ENCODE assay signal across 8 cellular contexts in the genomic region with DNA sequence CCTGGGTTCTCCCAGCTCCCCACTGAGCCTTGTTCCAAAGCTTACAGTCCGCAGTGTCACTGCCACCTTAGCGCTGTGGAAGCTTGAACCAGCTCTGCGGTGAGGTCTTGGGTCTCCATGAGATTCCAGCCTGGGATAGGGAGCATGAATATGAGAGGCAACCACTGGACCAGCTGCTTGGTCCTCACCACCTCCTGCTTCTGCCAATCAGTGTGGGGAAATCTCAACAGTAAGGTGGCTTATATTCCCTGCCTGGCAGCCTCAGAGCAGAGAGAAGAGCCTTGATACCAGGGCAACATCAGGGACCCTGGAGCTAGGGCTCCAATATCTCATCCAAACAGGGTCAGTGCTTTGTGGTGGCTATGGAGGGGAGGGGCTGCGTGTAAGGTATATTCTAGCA. TPM values are rescaled to one million over a fixed set of nuclear protein-coding genes. Genes with fewer than 3 reads are reported as not detected.
DNase-seq lines count a peak whose midpoint lies in the region; FAIRE-seq and TF ChIP-seq lines count a peak whose summit lies in the region.

No MANE protein-coding gene starts in this region.

- WGBS in esophagus muscularis mucosa, result 26% methylated on average over 2 of the region's 4 CpGs

- H3K4me3 ChIP-seq in Peyer's patch, result peak overlapping the region; percentile 65 to 86 (median 78)
- peak overlapping the region; percentile 65 to 88 (median 82) for H3K4me3 ChIP-seq in esophagus muscularis mucosa
- peak overlapping the region; percentile 49 for H3K4me3 ChIP-seq in parathyroid adenoma (ENCODE audit: low read depth, low read length)

- intact Hi-C loops in esophagus muscularis mucosa (cut with DNase I), result loop anchor here (5.0 to 10.0 kb wide), 2 partner anchors 92 to 145 kb away; no protein-coding TSS in a partner anchor

- H3K27ac ChIP-seq in Peyer's patch, result peak overlapping the region; percentile 91 to 96 (median 93)
- peak overlapping the region; percentile 90 to 95 (median 94) for H3K27ac ChIP-seq in esophagus muscularis mucosa (replicated peaks in 1 of 4)
- H3K27ac ChIP-seq in parathyroid adenoma, result peak overlapping the region; percentile 58

- H3K36me3 ChIP-seq in ES-I3 (ENCODE audit: insufficient read depth, low read length) (no peaks in the 10 kb centered on the region), Peyer's patch (no peaks in the 10 kb centered on the region), esophagus muscularis mucosa (no peaks in the 10 kb centered on the region), parathyroid adenoma (ENCODE audit: control insufficient read depth, insufficient read depth, low read length) (no peaks in the 10 kb centered on the region)

- no peak for FAIRE-seq in H54 (lab: Jason Lieb, UNC)

- H2AFZ ChIP-seq in parathyroid adenoma, result peak overlapping the region; percentile 82

- TF ChIP-seq EP300 in esophagus muscularis mucosa (IDR thresholded peaks at IDR 0.05), result no peak

- no peak for TF ChIP-seq POLR2A in Peyer's patch (IDR thresholded peaks at IDR 0.05)
- no peak for TF ChIP-seq POLR2A in esophagus muscularis mucosa (IDR thresholded peaks at IDR 0.05; ENCODE audit: low read depth)
- no peak for TF ChIP-seq POLR2A in H54 (IDR thresholded peaks at IDR 0.05; ENCODE audit: low read depth, low read length)

- H3K4me1 ChIP-seq in ES-I3 (ENCODE audit: insufficient read depth, low read length), result peaks cover 9% of the 10 kb centered on the region; the same call in 1 of the 2 replicates
- H3K4me1 ChIP-seq in Peyer's patch, result peaks cover 0 to 43% (median 24%) of the 10 kb centered on the region in 4 donors
- peaks cover 15 to 62% (median 53%) of the 10 kb centered on the region in 4 donors for H3K4me1 ChIP-seq in esophagus muscularis mucosa
- H3K4me1 ChIP-seq in parathyroid adenoma, result peaks cover 2% of the 10 kb centered on the region

- H3K9me3 ChIP-seq in ES-I3 (ENCODE audit: control insufficient read depth, insufficient read depth, low read length) (no peaks in the 10 kb centered on the region), Peyer's patch (no peaks in the 10 kb centered on the region), esophagus muscularis mucosa (no peaks in the 10 kb centered on the region), parathyroid adenoma (ENCODE audit: control insufficient read depth, low read length) (no peaks in the 10 kb centered on the region)

- H3K4me2 ChIP-seq in parathyroid adenoma (ENCODE audit: low read length), result no peak overlapping the region

- H3K79me2 ChIP-seq in parathyroid adenoma, result no peaks in the 10 kb centered on the region

- TF ChIP-seq CTCF in Peyer's patch (IDR thresholded peaks at IDR 0.05) (no peak), esophagus muscularis mucosa (IDR thresholded peaks at IDR 0.05) (no peak), parathyroid adenoma (IDR thresholded peaks at IDR 0.05) (no peak)

- H3K27me3 ChIP-seq in Peyer's patch (no peaks in the 10 kb centered on the region), esophagus muscularis mucosa (no peaks in the 10 kb centered on the region), parathyroid adenoma (ENCODE audit: control insufficient read depth, insufficient read depth, low read length) (no peaks in the 10 kb centered on the region)

- H3K9ac ChIP-seq in ES-I3 (ENCODE audit: low read depth, low read length) (peak overlapping the region; percentile 85), parathyroid adenoma (no peak overlapping the region)

- DNase-seq in Peyer's patch (peak in 1 of 3 donors; percentile 48), esophagus muscularis mucosa (ENCODE audit: extremely low spot score) (no peak), cerebellar cortex (ENCODE audit: low spot score) (no peak), H54 (ENCODE audit: insufficient read length, low spot score) (no peak), midbrain (lab: John Stamatoyannopoulos, UW) (no peak)
- DNase-seq in activated CD4-positive, alpha-beta T cell treated with anti-CD3 and anti-CD28 coated beads for 4 hours, result no peak

RNA-seq across cellular contexts. Expression of gene CD44, which starts 0.9 kb away (rescaled TPM):
- total RNA-seq in Peyer's patch (100 to 1,000 TPM in 3 of 4 donors, 10 to 100 TPM in 1; 71.6 to 412 (median 130) TPM), esophagus muscularis mucosa (100 to 1,000 TPM; 212 to 292 (median 275) TPM)
